9 cellular contexts compared by ENCODE assay signal in the genomic region with DNA sequence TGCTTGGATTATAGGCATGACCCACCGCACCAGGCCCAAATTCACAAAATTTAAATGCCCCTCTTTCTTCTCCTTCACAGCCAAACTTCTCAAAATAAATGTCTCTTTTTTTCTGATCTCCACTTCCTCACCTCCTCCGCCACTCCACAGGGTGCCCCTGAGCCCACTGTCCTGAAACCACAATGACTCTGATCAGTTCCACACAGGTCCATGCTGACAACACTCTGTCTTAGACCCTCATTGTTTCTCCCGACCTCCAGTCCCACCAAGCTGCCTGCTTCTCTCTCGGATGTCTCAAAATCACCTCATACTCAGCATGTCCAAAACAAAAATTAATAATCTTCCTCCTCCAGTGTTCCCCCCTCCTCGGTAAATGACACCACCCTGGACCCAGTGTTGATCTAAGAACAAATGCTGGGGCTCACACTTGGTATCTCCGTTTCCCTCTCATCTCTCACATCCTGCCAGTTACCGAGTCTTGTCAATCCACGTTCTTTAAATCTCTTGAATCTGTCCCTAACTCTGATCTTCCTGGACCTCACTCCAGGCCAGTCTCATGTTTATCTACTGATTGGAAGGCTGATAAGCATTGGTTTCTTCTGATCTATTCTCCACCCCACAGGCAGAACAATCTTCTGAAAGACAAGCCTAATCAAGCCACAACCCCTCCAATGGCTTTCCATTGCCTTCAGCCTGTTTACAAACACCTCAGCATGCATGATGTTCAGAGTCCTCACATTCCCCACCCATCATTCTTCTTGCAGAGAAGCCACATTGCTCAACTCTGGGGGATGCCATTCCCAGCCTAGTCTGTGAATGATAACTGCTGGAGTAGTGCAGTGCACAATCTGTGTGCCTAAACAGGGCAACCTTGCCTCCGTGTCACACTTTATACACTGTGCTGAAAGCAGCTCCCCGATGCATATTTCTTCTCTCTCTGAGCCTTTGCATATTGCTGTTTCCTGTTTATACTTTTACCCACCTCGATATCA. TPM values are rescaled to one million over a fixed set of nuclear protein-coding genes. Genes with fewer than 3 reads are reported as not detected.
A peak's percentile ranks its signal among the peaks of the same experiment; 100 is the strongest.
DNase-seq lines count a peak whose midpoint lies in the region; ATAC-seq lines count a peak whose summit lies in the region.
"Had no signal": no experiment of that assay in that cellular context is flagged by ENCODE, and none has a peak within 500 bp of the region (broad histone marks: within the 10 kb centered on the region; RNA-seq: fewer than 3 reads in every experiment).

No MANE protein-coding gene starts in this region.

- peak overlapping the region; percentile 73 for H3K27ac ChIP-seq in naive thymus-derived CD4-positive, alpha-beta T cell (ENCODE audit: low read depth, low read length)

- DNase-seq in naive thymus-derived CD4-positive, alpha-beta T cell: peak in 6 of 9 donors; percentile 43 to 65 (median 50)
- DNase-seq in D341Med (ENCODE audit: low spot score) (no peak), foreskin melanocyte (no peak), H4 (ENCODE audit: low spot score) (no peak)

- peak; percentile 58 for ATAC-seq in GM18867 (IDR thresholded peaks at IDR 0.05; ENCODE audit: unreplicated experiment)
- ATAC-seq in GM21825 (IDR thresholded peaks at IDR 0.05; ENCODE audit: unreplicated experiment): peak; percentile 57
- ATAC-seq in naive thymus-derived CD4-positive, alpha-beta T cell: peak; percentile 76
- ATAC-seq in HG03565 (IDR thresholded peaks at IDR 0.05; ENCODE audit: unreplicated experiment): no peak

- H3K36me3 Mint-ChIP-seq in T-helper 1 cell treated with Interleukin-12 subunit alpha and Interleukin-12 subunit beta and Interleukin-4 antibody, amounts not matched to agents 30 μg/mL and 1 μg/mL, for 36 hours (ENCODE audit: low read depth): peaks cover 6% of the 10 kb centered on the region
- peaks cover 0 to 1% (median 0%) of the 10 kb centered on the region in 5 donors for H3K36me3 Mint-ChIP-seq in naive thymus-derived CD4-positive, alpha-beta T cell
- H3K36me3 Mint-ChIP-seq: brain had no signal

- peaks cover 33 to 59% of the 10 kb centered on the region in 2 donors for H3K4me1 ChIP-seq in naive thymus-derived CD4-positive, alpha-beta T cell (ENCODE audit: control insufficient read depth in 2 of 2, insufficient read depth in 2 of 2, low read length in 2 of 2)

- CTCF ChIA-PET in naive thymus-derived CD4-positive, alpha-beta T cell (lab: Charles Lee): interaction anchor here (0.6 to 1.0 kb wide), 5 partner anchors 8 to 113 kb away, joined by 3 to 4 read pairs (median 3); no protein-coding TSS in a partner anchor

- H3K4me3 Mint-ChIP-seq in T-helper 1 cell treated with Interleukin-12 subunit alpha and Interleukin-12 subunit beta and Interleukin-4 antibody, amounts not matched to agents 30 μg/mL and 1 μg/mL, for 36 hours: peak overlapping the region; percentile 70
- peak overlapping the region; percentile 68 to 88 (median 76) for H3K4me3 Mint-ChIP-seq in naive thymus-derived CD4-positive, alpha-beta T cell
- H3K4me3 Mint-ChIP-seq: brain had no signal

- no peaks in the 10 kb centered on the region for H3K27me3 ChIP-seq in naive thymus-derived CD4-positive, alpha-beta T cell (ENCODE audit: control insufficient read depth in 2 of 2, insufficient read depth in 2 of 2, low read length in 2 of 2)

- H3K4me3 ChIP-seq in naive thymus-derived CD4-positive, alpha-beta T cell (ENCODE audit: low read length): peak overlapping the region; percentile 36

- H3K4me1 Mint-ChIP-seq in T-helper 1 cell treated with Interleukin-12 subunit alpha and Interleukin-12 subunit beta and Interleukin-4 antibody, amounts not matched to agents 30 μg/mL and 1 μg/mL, for 36 hours (ENCODE audit: low read depth): peaks cover 37% of the 10 kb centered on the region
- H3K4me1 Mint-ChIP-seq in naive thymus-derived CD4-positive, alpha-beta T cell: peaks cover 43 to 81% (median 71%) of the 10 kb centered on the region in 7 donors
- H3K4me1 Mint-ChIP-seq: brain had no signal

- H3K36me3 ChIP-seq in naive thymus-derived CD4-positive, alpha-beta T cell (ENCODE audit: control insufficient read depth in 2 of 3, insufficient read depth in 3 of 3, low read length in 3 of 3): no peaks in the 10 kb centered on the region

- H3K27ac Mint-ChIP-seq in T-helper 1 cell treated with Interleukin-12 subunit alpha and Interleukin-12 subunit beta and Interleukin-4 antibody, amounts not matched to agents 30 μg/mL and 1 μg/mL, for 36 hours: peak overlapping the region; percentile 90
- peak overlapping the region; percentile 96 to 99 (median 97) for H3K27ac Mint-ChIP-seq in naive thymus-derived CD4-positive, alpha-beta T cell
- H3K27ac Mint-ChIP-seq: brain had no signal

- no peaks in the 10 kb centered on the region for H3K27me3 Mint-ChIP-seq in T-helper 1 cell treated with Interleukin-12 subunit alpha and Interleukin-12 subunit beta and Interleukin-4 antibody, amounts not matched to agents 30 μg/mL and 1 μg/mL, for 36 hours (ENCODE audit: low read depth)
- no peaks in the 10 kb centered on the region for H3K27me3 Mint-ChIP-seq in naive thymus-derived CD4-positive, alpha-beta T cell

- no peaks in the 10 kb centered on the region for H3K9me3 Mint-ChIP-seq in T-helper 1 cell treated with Interleukin-12 subunit alpha and Interleukin-12 subunit beta and Interleukin-4 antibody, amounts not matched to agents 30 μg/mL and 1 μg/mL, for 36 hours
- H3K9me3 Mint-ChIP-seq in naive thymus-derived CD4-positive, alpha-beta T cell: peaks cover 0 to 6% (median 0%) of the 10 kb centered on the region in 11 donors
- H3K9me3 Mint-ChIP-seq: brain had no signal

- POLR2A ChIA-PET in naive thymus-derived CD4-positive, alpha-beta T cell (lab: Charles Lee): interaction anchor here (0.6 to 2.9 kb wide), 13 partner anchors 10 to 1057 kb away, joined by 3 to 26 read pairs (median 4); a partner anchor contains a TSS

- no peaks in the 10 kb centered on the region for H3K9me3 ChIP-seq in naive thymus-derived CD4-positive, alpha-beta T cell (ENCODE audit: control insufficient read depth in 2 of 3, low read length in 3 of 3)

- intact Hi-C loops in naive thymus-derived CD4-positive, alpha-beta T cell (cut with micrococcal nuclease): loop anchor here (1.0 to 5.0 kb wide), 5 partner anchors 12 to 132 kb away; a partner anchor contains a TSS

RNA-seq across cellular contexts. Expression of a gene that starts 12.4 kb away (rescaled TPM):
- total RNA-seq in naive thymus-derived CD4-positive, alpha-beta T cell: 100 to 1,000 TPM; 234 to 296 (median 291) TPM
- polyA plus RNA-seq in naive thymus-derived CD4-positive, alpha-beta T cell: 10 to 100 TPM; 88.6 to 95.4 TPM
- total RNA-seq in H4 (2014; rRNA removed; shearing (Covaris generic)): 1.9 and 4.0 TPM in 2 replicates

Comparison
In these comparisons a context has a peak if more than half of its experiments do, and no peak if none do; other contexts are left out.
1. DNase-seq: peak in naive thymus-derived CD4-positive, alpha-beta T cell (6 of 9); none in D341Med (single experiment), foreskin melanocyte (single experiment) and H4 (single experiment).
2. RNA of a gene that starts 12.4 kb away (total RNA-seq): 234 to 296 TPM in naive thymus-derived CD4-positive, alpha-beta T cell; 1.9 to 4.0 TPM in H4; every median in the first group is over 10 times any median in the second.